34 cellular contexts compared by ENCODE assay signal in the genomic region with DNA sequence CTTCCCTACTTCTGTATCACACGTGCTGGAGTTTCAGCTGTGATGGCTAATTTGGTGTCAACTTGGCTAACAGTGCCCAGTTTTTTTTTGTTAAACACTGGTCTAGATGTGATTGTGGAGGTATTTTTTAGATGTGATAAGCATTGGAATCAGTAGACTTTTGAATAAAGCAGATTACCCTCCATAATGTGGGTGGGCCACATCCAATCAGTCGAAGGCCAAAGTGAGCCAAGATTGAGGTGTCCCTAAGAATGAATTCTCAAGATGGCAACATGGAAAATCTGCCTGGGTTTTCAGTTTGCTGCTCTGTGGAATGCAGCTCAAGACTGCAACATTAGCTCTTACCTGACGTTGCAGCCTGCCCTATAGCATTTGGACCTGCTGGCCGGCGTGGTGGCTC.
DNase-seq lines count a peak whose midpoint lies in the region; ATAC-seq, FAIRE-seq and TF ChIP-seq lines count a peak whose summit lies in the region.
"Had no signal": no experiment of that assay in that cellular context is flagged by ENCODE, and none has a peak within 500 bp of the region (broad histone marks: within the 10 kb centered on the region; RNA-seq: fewer than 3 reads in every experiment).

No MANE protein-coding gene starts in this region.

- no peaks in the 10 kb centered on the region for H3K4me1 ChIP-seq in HEK293 (ENCODE audit: control insufficient read depth, insufficient read depth, low read length)
- H3K4me1 ChIP-seq in K562 (replicated peaks in 1 of 2; ENCODE audit: control insufficient read depth in 2 of 2, insufficient read depth in 2 of 2, low read length in 2 of 2) = no peaks in the 10 kb centered on the region
- H3K4me1 ChIP-seq: A549, BE2C, Caco-2 had no signal

- no peaks in the 10 kb centered on the region for H4K20me1 ChIP-seq in K562 (replicated peaks; ENCODE audit: control insufficient read depth, insufficient read depth, low read length)
- H4K20me1 ChIP-seq: BLaER1; BLaER1 treated with 17β-estradiol and CSF1 and Interleukin-3, amounts not matched to agents 10 nM and 100 nM had no signal

- H3K4me2 ChIP-seq in K562 (ENCODE audit: insufficient read depth, low read length) = no peak overlapping the region
- H3K4me2 ChIP-seq: A549 had no signal

- H3K27ac ChIP-seq in HEK293 (ENCODE audit: extremely low read depth, low read depth, low read length) (no peak overlapping the region), K562 (ENCODE audit: extremely low read depth, low read depth, low read length) (no peak overlapping the region)
- H3K27ac ChIP-seq: 22Rv1; A549; BLaER1; BLaER1 treated with 17β-estradiol and CSF1 and Interleukin-3, amounts not matched to agents 10 nM and 100 nM; C4-2B had no signal

- H3K9me1 ChIP-seq in K562 (ENCODE audit: control insufficient read depth, insufficient read depth, low read length) = no peaks in the 10 kb centered on the region

- H3K4me3 Mint-ChIP-seq in type B pancreatic cell = no peak overlapping the region
- H3K4me3 Mint-ChIP-seq: B cell; CD14-positive monocyte; CD4-positive, alpha-beta memory T cell; CD4-positive, alpha-beta T cell; CD4-positive, CD25-positive, alpha-beta regulatory T cell; CD8-positive, alpha-beta memory T cell; CD8-positive, alpha-beta T cell had no signal

- no peak overlapping the region for H2AFZ ChIP-seq in K562 (ENCODE audit: low read depth, low read length)

- TF ChIP-seq CTCF in HEK293 (tag by site-specific recombination; IDR thresholded peaks at IDR 0.05) = no peak
- no peak for TF ChIP-seq CTCF in K562 (IDR thresholded peaks at IDR 0.05 in 2 of 3, conservative IDR thresholded peaks at IDR 0.05 in 1 of 3; ENCODE audit: insufficient read depth in 2 of 3, low read depth in 1 of 3, low read length in 3 of 3)
- TF ChIP-seq CTCF in type B pancreatic cell (conservative IDR thresholded peaks at IDR 0.05) = no peak

- CTCF ChIA-PET in HEK293 (lab: Yijun Ruan, JAX) (no interaction called here), K562 (lab: Yijun Ruan, JAX; ENCODE audit: low intra/inter-chr PET ratio) (no interaction called here)

- no peak for ATAC-seq in K562
- ATAC-seq: A549; CD8-positive, alpha-beta T cell had no signal

- H3K36me3 Mint-ChIP-seq in type B pancreatic cell = no peaks in the 10 kb centered on the region
- H3K36me3 Mint-ChIP-seq: CD14-positive monocyte; CD4-positive, alpha-beta memory T cell; CD4-positive, CD25-positive, alpha-beta regulatory T cell; CD8-positive, alpha-beta memory T cell; CD8-positive, alpha-beta T cell had no signal

- no peak overlapping the region for H3K4me3 ChIP-seq in HEK293 (ENCODE audit: low read depth, low read length)
- no peak overlapping the region for H3K4me3 ChIP-seq in K562
- H3K4me3 ChIP-seq: A549; BLaER1; BLaER1 treated with 17β-estradiol and CSF1 and Interleukin-3, amounts not matched to agents 10 nM and 100 nM had no signal

- H3K27ac Mint-ChIP-seq in type B pancreatic cell = no peak overlapping the region
- H3K27ac Mint-ChIP-seq: B cell; CD14-positive monocyte; CD4-positive, alpha-beta memory T cell; CD4-positive, alpha-beta T cell; CD4-positive, CD25-positive, alpha-beta regulatory T cell; CD8-positive, alpha-beta memory T cell; CD8-positive, alpha-beta T cell had no signal

- no peak for TF ChIP-seq EP300 in K562 (IDR thresholded peaks at IDR 0.05; ENCODE audit: low read length)

- H3K9me3 Mint-ChIP-seq in type B pancreatic cell = no peaks in the 10 kb centered on the region
- H3K9me3 Mint-ChIP-seq: CD4-positive, alpha-beta T cell; CD8-positive, alpha-beta T cell had no signal

- no peaks in the 10 kb centered on the region for H3K27me3 ChIP-seq in K562 (ENCODE audit: control insufficient read depth in 2 of 2, insufficient read depth in 2 of 2, low read length in 2 of 2)
- H3K27me3 ChIP-seq: BE2C; BLaER1; BLaER1 treated with 17β-estradiol and CSF1 and Interleukin-3, amounts not matched to agents 10 nM and 100 nM had no signal

- H3K9ac ChIP-seq in K562 (ENCODE audit: insufficient read depth in 1 of 2, low read depth in 2 of 2, low read length in 2 of 2) = no peak overlapping the region
- H3K9ac ChIP-seq: BLaER1; BLaER1 treated with 17β-estradiol and CSF1 and Interleukin-3, amounts not matched to agents 10 nM and 100 nM had no signal

- no TSS peak for BruUV-seq in K562 (replicated peaks; lab: Mats Ljungman, UMichigan)

- DNase-seq in GM12892 (ENCODE audit: insufficient read length) (no peak), K562 (ENCODE audit: extremely low read depth in 1 of 4, low spot score in 3 of 4) (no peak), NCI-H146 treated with DMSO at 0.1 percent for 48 hours (lab: John Stamatoyannopoulos, UW; ENCODE audit: unreplicated experiment) (no peak), 8988T (no peak), type B pancreatic cell (ENCODE audit: extremely low spot score, unreplicated experiment) (no peak)
- DNase-seq: ACHN; AML-193; BE2C; C1 segment of cervical spinal cord; Caco-2; Calu3; CD4-positive, alpha-beta memory T cell; CD4-positive, alpha-beta T cell; CD4-positive, CD25-positive, alpha-beta regulatory T cell; CD8-positive, alpha-beta memory T cell; CD8-positive, alpha-beta T cell; COR-L47; DMS 273 treated with DMSO at 0.1 percent for 48 hours; DMS153; DMS53; DMS79; DMS79 treated with DMSO at 0.1 percent for 48 hours; DND-41; EL had no signal

- no peak for TF ChIP-seq RAD21 in K562 (CRISPR knock-in tag; conservative IDR thresholded peaks at IDR 0.05 in 1 of 2, IDR thresholded peaks at IDR 0.05 in 1 of 2)

- 0% methylated on average over 5 of the region's 5 CpGs for WGBS in K562 (ENCODE audit: insufficient coverage, low coverage, missing lambda C conversion rate)

- H3K4me1 Mint-ChIP-seq in type B pancreatic cell (ENCODE audit: unreplicated experiment) = peaks cover 6% of the 10 kb centered on the region
- H3K4me1 Mint-ChIP-seq: CD14-positive monocyte; CD4-positive, alpha-beta memory T cell; CD4-positive, CD25-positive, alpha-beta regulatory T cell; CD8-positive, alpha-beta memory T cell had no signal

- intact Hi-C loops in K562 (cut with micrococcal nuclease) = no loop called here

- H3K79me2 ChIP-seq in K562 (ENCODE audit: control insufficient read depth, insufficient read depth, low read length) = no peaks in the 10 kb centered on the region

- in situ Hi-C loops in K562 (cut with MboI) = no loop called here

- POLR2A ChIA-PET in HEK293 (lab: Yijun Ruan, JAX) = no interaction called here
- POLR2A ChIA-PET in K562 (lab: Yijun Ruan, JAX) = no interaction called here

- H3K27me3 Mint-ChIP-seq in type B pancreatic cell = peaks cover 16% of the 10 kb centered on the region
- H3K27me3 Mint-ChIP-seq: B cell; CD4-positive, CD25-positive, alpha-beta regulatory T cell had no signal

- H3K36me3 ChIP-seq in HEK293 (ENCODE audit: control insufficient read depth in 2 of 2, insufficient read depth in 1 of 2, low read length in 2 of 2) (no peaks in the 10 kb centered on the region), K562 (ENCODE audit: control insufficient read depth, insufficient read depth, low read length) (no peaks in the 10 kb centered on the region)
- H3K36me3 ChIP-seq: BE2C; BLaER1; BLaER1 treated with 17β-estradiol and CSF1 and Interleukin-3, amounts not matched to agents 10 nM and 100 nM had no signal

- no peak for TF ChIP-seq POLR2A in GM12892 (IDR thresholded peaks at IDR 0.05; ENCODE audit: low read depth, low read length)
- TF ChIP-seq POLR2A in K562 (conservative IDR thresholded peaks at IDR 0.05) = no peak

- no peaks in the 10 kb centered on the region for H3K9me3 ChIP-seq in HEK293 (ENCODE audit: control insufficient read depth, insufficient read depth, low read depth, low read length)
- no peaks in the 10 kb centered on the region for H3K9me3 ChIP-seq in K562 (replicated peaks; ENCODE audit: control insufficient read depth, insufficient read depth, low read depth, low read length)
- H3K9me3 ChIP-seq: A549, BE2C, BLaER1, Caco-2 had no signal

- FAIRE-seq in GM12892 (lab: Jason Lieb, UNC) = peak; percentile 9
- FAIRE-seq in K562 (lab: Jason Lieb, UNC) = no peak
- FAIRE-seq: A204.1, A549, D721Med had no signal

TF ChIP-seq in HEK293, 187 proteins besides CTCF, POLR2A, EP300 and RAD21:
- TF ChIP-seq ZNF10 (tag by site-specific recombination; IDR thresholded peaks at IDR 0.05) (peak; percentile 96), ZBTB21 (tag by site-specific recombination; IDR thresholded peaks at IDR 0.05) (no peak)

TF ChIP-seq in K562, 482 proteins besides CTCF, POLR2A, EP300 and RAD21:
- no peak for TF ChIP-seq EGR1 (conservative IDR thresholded peaks at IDR 0.05)
- peak; percentile 75 for TF ChIP-seq ZNF134 (CRISPR knock-in tag; conservative IDR thresholded peaks at IDR 0.05)
